ENCODE assay signal across 8 cellular contexts in the genomic region with DNA sequence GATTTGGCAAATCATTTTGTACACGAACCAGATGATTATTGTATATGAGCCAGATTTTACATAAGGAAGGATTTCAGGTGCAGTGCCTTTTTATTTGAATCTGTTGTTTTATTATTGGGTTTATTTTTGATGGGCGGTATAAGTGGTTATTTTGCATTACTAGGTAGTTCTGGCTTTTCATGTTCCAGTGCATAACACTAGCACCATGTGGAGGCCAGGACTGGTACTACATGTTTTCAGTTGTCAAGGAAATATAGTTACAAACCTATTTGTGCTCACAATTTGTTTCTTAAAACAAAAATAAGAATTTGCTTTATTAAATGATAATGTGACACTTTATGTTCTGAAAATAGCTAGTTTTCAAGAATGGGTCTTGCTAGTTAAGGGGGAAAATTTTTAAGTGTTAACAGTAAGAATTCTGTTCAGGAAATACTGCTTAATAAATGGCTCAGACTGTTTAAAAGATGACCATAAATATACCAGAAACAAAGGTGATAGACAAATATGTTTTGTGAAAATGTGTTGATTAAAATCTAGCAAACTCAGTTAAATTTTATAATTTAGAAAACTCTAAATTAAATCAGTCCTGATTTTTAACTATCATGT. TPM values are rescaled to one million over a fixed set of nuclear protein-coding genes. Genes with fewer than 3 reads are reported as not detected.
DNase-seq lines count a peak whose midpoint lies in the region; ATAC-seq, FAIRE-seq and TF ChIP-seq lines count a peak whose summit lies in the region.

No MANE protein-coding gene starts in this region.

- ATAC-seq in heart left ventricle (peak in 1 of 4 donors; percentile 41), Right ventricle myocardium superior (ENCODE audit: poor library complexity) (no peak), HG02798 (IDR thresholded peaks at IDR 0.05; ENCODE audit: poor library complexity, unreplicated experiment) (peak; percentile 81), GM12878 (peak; percentile 80), HepG2 (peak; percentile 81), GM19023 (IDR thresholded peaks at IDR 0.05; ENCODE audit: unreplicated experiment) (no peak), GM18873 (IDR thresholded peaks at IDR 0.05; ENCODE audit: low FRiP score, unreplicated experiment) (no peak)

- in situ Hi-C loops in GM12878 (cut with MboI) = loop anchor here (10.0 kb wide), 1 partner anchor 251 kb away; no protein-coding TSS in a partner anchor
- in situ Hi-C loops in HepG2 (cut with HindIII; ENCODE audit: extremely low pct_ligation_motif_present, low pct_unique_long_range_greater_than_20kb) = loop anchor here (10.0 kb wide), 1 partner anchor 251 kb away; no protein-coding TSS in a partner anchor

- H3K9me3 ChIP-seq in heart left ventricle (no peaks in the 10 kb centered on the region), GM12878 (replicated peaks; ENCODE audit: control insufficient read depth, insufficient read depth, low read length) (no peaks in the 10 kb centered on the region), HepG2 (ENCODE audit: low read length) (no peaks in the 10 kb centered on the region)

- SMC1A ChIA-PET in GM12878 (lab: Charles Lee; ENCODE audit: uncharacterized antibody, unreplicated experiment) = interaction anchor here (1.0 to 1.5 kb wide), 4 partner anchors 19 to 277 kb away, joined by 3 read pairs; no protein-coding TSS in a partner anchor

- TF ChIP-seq RAD21 in GM12878 (IDR thresholded peaks at IDR 0.05; ENCODE audit: insufficient read depth, low read depth, low read length) = peak; percentile 96
- TF ChIP-seq RAD21 in HepG2 (CRISPR knock-in tag; IDR thresholded peaks at IDR 0.05) = no peak

- H3K36me3 ChIP-seq in heart left ventricle (no peaks in the 10 kb centered on the region), GM12878 (ENCODE audit: control insufficient read depth in 2 of 2, insufficient read depth in 2 of 2, low read length in 1 of 2) (no peaks in the 10 kb centered on the region), HepG2 (replicated peaks in 1 of 2; ENCODE audit: control insufficient read depth in 1 of 2, insufficient read depth in 2 of 2, low read length in 2 of 2) (no peaks in the 10 kb centered on the region)

- no peak for DNase-seq in heart left ventricle
- no peak for DNase-seq in Right ventricle myocardium superior
- DNase-seq in NCI-H1694 treated with DMSO at 0.1 percent for 48 hours (lab: John Stamatoyannopoulos, UW) = peak; percentile 70
- DNase-seq in GM12878 (ENCODE audit: low read depth, low spot score) = peak; percentile 7
- DNase-seq in HepG2 (ENCODE audit: low spot score) = peak; percentile 26

- H3K27ac ChIP-seq in heart left ventricle (no peak overlapping the region), GM12878 (ENCODE audit: control insufficient read depth, insufficient read depth) (no peak overlapping the region), HepG2 (ENCODE audit: extremely low read length, insufficient read depth, low read length) (no peak overlapping the region)

- H4K20me1 ChIP-seq in GM12878 (ENCODE audit: control insufficient read depth, insufficient read depth) (no peaks in the 10 kb centered on the region), HepG2 (ENCODE audit: insufficient read depth, low read length) (no peaks in the 10 kb centered on the region)

- CTCF ChIA-PET in GM12878 (lab: Yijun Ruan, JAX) (interaction anchor here (0.7 to 1.4 kb wide), 9 partner anchors 17 to 847 kb away, joined by 3 to 14 read pairs (median 3); no protein-coding TSS in a partner anchor), HepG2 (lab: Yijun Ruan, JAX; ENCODE audit: low intra/inter-chr PET ratio, low total read pairs) (interaction anchor here (1.0 to 2.5 kb wide), 3 partner anchors 245 to 845 kb away, joined by 4 to 24 read pairs (median 4); no protein-coding TSS in a partner anchor)

- H2AFZ ChIP-seq in GM12878 (ENCODE audit: control insufficient read depth, low read depth, low read length) = no peak overlapping the region
- no peak overlapping the region for H2AFZ ChIP-seq in HepG2 (ENCODE audit: low read length)

- TF ChIP-seq CTCF in heart left ventricle (IDR thresholded peaks at IDR 0.05) = peak; percentile 38 to 69 (median 56)
- TF ChIP-seq CTCF in GM12878 (IDR thresholded peaks at IDR 0.05 in 2 of 3, conservative IDR thresholded peaks at IDR 0.05 in 1 of 3; ENCODE audit: control insufficient read depth in 2 of 3, extremely low read depth in 1 of 3, insufficient read depth in 1 of 3, low read depth in 3 of 3, low read length in 3 of 3) = peak; percentile 80 to 89 (median 82); a peak in 5 of 6 replicates
- TF ChIP-seq CTCF in HepG2 (CRISPR knock-in tag; IDR thresholded peaks at IDR 0.05) = peak; percentile 68

- TF ChIP-seq POLR2A in heart left ventricle (IDR thresholded peaks at IDR 0.05) (no peak), GM12878 (IDR thresholded peaks at IDR 0.05; ENCODE audit: low read depth, low read length) (no peak), HepG2 (IDR thresholded peaks at IDR 0.05; ENCODE audit: insufficient read depth in 1 of 2, low read depth in 2 of 2, low read length in 2 of 2) (no peak)

- RAD21 ChIA-PET in GM12878 (lab: Charles Lee; ENCODE audit: unreplicated experiment) = interaction anchor here (0.6 to 1.0 kb wide), 2 partner anchors 244 to 890 kb away, joined by 3 to 4 read pairs; no protein-coding TSS in a partner anchor

- H3K4me1 ChIP-seq in heart left ventricle (no peaks in the 10 kb centered on the region), GM12878 (ENCODE audit: control insufficient read depth, insufficient read depth, low read length) (no peaks in the 10 kb centered on the region), HepG2 (ENCODE audit: insufficient read depth, low read length) (no peaks in the 10 kb centered on the region)

- intact Hi-C loops in heart left ventricle (cut with DNase I) = loop anchor here in 9 of 10 donors (2.0 to 10.0 kb wide), 6 partner anchors 241 to 841 kb away; no protein-coding TSS in a partner anchor
- intact Hi-C loops in Right ventricle myocardium superior (cut with DNase I) = no loop called here
- intact Hi-C loops in GM12878 (cut with micrococcal nuclease; ENCODE audit: unreplicated experiment) = loop anchor here (1.0 to 10.0 kb wide), 2 partner anchors 245 to 841 kb away; no protein-coding TSS in a partner anchor
- intact Hi-C loops in HepG2 (cut with micrococcal nuclease; ENCODE audit: unreplicated experiment) = loop anchor here (1.0 to 10.0 kb wide), 2 partner anchors 245 to 651 kb away; no protein-coding TSS in a partner anchor

- H3K4me2 ChIP-seq in GM12878 (ENCODE audit: control insufficient read depth, insufficient read depth) (no peak overlapping the region), HepG2 (ENCODE audit: low read depth, low read length) (no peak overlapping the region)

- H3K27me3 ChIP-seq in heart left ventricle = no peaks in the 10 kb centered on the region
- no peaks in the 10 kb centered on the region; a peak in 1 of 4 replicates for H3K27me3 ChIP-seq in GM12878 (replicated peaks in 1 of 2; ENCODE audit: control insufficient read depth in 2 of 2, insufficient read depth in 2 of 2, low read length in 1 of 2)
- H3K27me3 ChIP-seq in HepG2 (ENCODE audit: control insufficient read depth in 1 of 2, insufficient read depth in 2 of 2, low read length in 2 of 2) = no peaks in the 10 kb centered on the region

- POLR2A ChIA-PET in GM12878 (lab: Charles Lee) = no interaction called here
- POLR2A ChIA-PET in HepG2 (lab: Yijun Ruan, JAX) = no interaction called here

- BruUV-seq in GM12878 (replicated peaks; lab: Mats Ljungman, UMichigan) (no TSS peak), HepG2 (replicated peaks; lab: Mats Ljungman, UMichigan) (no TSS peak)

- H3K4me3 ChIP-seq in heart left ventricle = no peak overlapping the region
- H3K4me3 ChIP-seq in GM12878 = no peak overlapping the region
- H3K4me3 ChIP-seq in HepG2 (replicated peaks in 1 of 3; ENCODE audit: insufficient read depth in 1 of 3, low read depth in 2 of 3, low read length in 3 of 3) = no peak overlapping the region

- TF ChIP-seq EP300 in GM12878 (IDR thresholded peaks at IDR 0.05; ENCODE audit: borderline replicate concordance in 1 of 2, control insufficient read depth in 1 of 2, low read depth in 2 of 2, low read length in 2 of 2) (no peak), HepG2 (IDR thresholded peaks at IDR 0.05; ENCODE audit: low read depth in 2 of 2, low read length in 2 of 2) (no peak), HepG2 (CRISPR knock-in tag; IDR thresholded peaks at IDR 0.05; ENCODE audit: borderline replicate concordance) (no peak)

- H3K9ac ChIP-seq in GM12878 (ENCODE audit: control insufficient read depth, insufficient read depth, low read length) (no peak overlapping the region), HepG2 (ENCODE audit: insufficient read depth, low read depth, low read length) (no peak overlapping the region)

- WGBS in heart left ventricle, 4 donors = 7 to 22% (median 17%) methylated on average over 2 of the region's 2 CpGs
- WGBS in GM12878 (ENCODE audit: insufficient coverage, insufficient replicate concordance, low lambda C conversion rate, missing lambda C conversion rate) = 2% methylated on average over 2 of the region's 2 CpGs
- 0% methylated on average over 2 of the region's 2 CpGs for WGBS in HepG2 (ENCODE audit: low lambda C conversion rate)

- H3K79me2 ChIP-seq in GM12878 (ENCODE audit: control insufficient read depth, insufficient read depth, low read length) (no peaks in the 10 kb centered on the region), HepG2 (ENCODE audit: insufficient read depth, low read length) (no peaks in the 10 kb centered on the region)

- FAIRE-seq in GM12878 (lab: Jason Lieb, UNC) (no peak), HepG2 (lab: Jason Lieb, UNC) (peak; percentile 69)

RNA-seq across cellular contexts. Expression of gene SEMA3E, which starts 7.1 kb away (rescaled TPM):
- 1 to 10 TPM in 2 of 9 donors, under 1 TPM in 5, not detected in 2; 0.04 to 1.2 (median 0.19) TPM for total RNA-seq in heart left ventricle
- polyA plus RNA-seq in heart left ventricle = under 1 TPM in 1 of 2 donors, not detected in 1; 0.08 TPM
- 0.27 TPM for total RNA-seq in Right ventricle myocardium superior
- total RNA-seq in GM12878 (2013; cell fraction: nucleolus; rRNA removed) = 0.44 and 0.73 TPM in 2 replicates
- 1.1 and 1.2 TPM in 2 replicates for total RNA-seq in GM12878 (2014; rRNA removed)
- total RNA-seq in GM12878 (2014; rRNA removed; fragmentation: Illumina TruSeq; extraction: Trizol) = 0.85 and 1.2 TPM in 2 replicates
- total RNA-seq in GM12878 (2021) = 1.4 and 2.0 TPM in 2 replicates
- not detected for polyA plus RNA-seq in GM12878 (2011; ENCODE audit: low read depth)
- polyA plus RNA-seq in GM12878 (2011; rRNA removed) = 0.07 and 0.08 TPM in 2 replicates
- 0.01 TPM in 1 of 2 replicates, not detected in the other for polyA plus RNA-seq in GM12878 (2011; cell fraction: cytosol; rRNA removed)
- polyA plus RNA-seq in GM12878 (2011; cell fraction: nucleus; rRNA removed) = 0.01 TPM in 1 of 2 replicates, not detected in the other
- not detected in 2 replicates for polyA plus RNA-seq in GM12878 (2012)
- polyA plus RNA-seq in GM12878 (2014; fragmentation: Illumina TruSeq; extraction: Trizol) = 0.72 and 1.0 TPM in 2 replicates
- polyA plus RNA-seq in GM12878 (2014; fragmentation: Nextera tagmentation; extraction: Ambion mirVana) = 1 to 10 TPM in 1 of 2 experiments, under 1 TPM in 1; 0.47 to 1.6 TPM
- 0.30 and 0.76 TPM in 2 replicates for polyA plus RNA-seq in GM12878 (2014; rRNA removed)
- polyA plus RNA-seq in GM12878 (2016; fragmentation: Nextera tagmentation; extraction: Ambion mirVana) = 1 to 10 TPM in 1 of 2 experiments, under 1 TPM in 1; 0.78 to 1.1 TPM
- polyA minus RNA-seq in GM12878 (2011; rRNA and poly(A)+ RNA removed) = 0.10 and 0.15 TPM in 2 replicates
- polyA minus RNA-seq in GM12878 (2011; cell fraction: cytosol; rRNA and poly(A)+ RNA removed) = not detected in 2 replicates
- polyA minus RNA-seq in GM12878 (2011; cell fraction: nucleus; rRNA and poly(A)+ RNA removed) = 0.36 and 0.57 TPM in 2 replicates
- total RNA-seq in HepG2 (2016; rRNA removed; fragmentation: Illumina TruSeq; extraction: Trizol) = not detected in 2 replicates
- total RNA-seq in HepG2 (2016; cell fraction: cytosol; rRNA removed; fragmentation: Illumina TruSeq; extraction: Trizol; ENCODE audit: low read depth) = not detected in 2 replicates
- not detected in 2 replicates for total RNA-seq in HepG2 (2016; cell fraction: insoluble cytoplasmic fraction; rRNA removed; fragmentation: Illumina TruSeq; extraction: Trizol)
- not detected in 2 replicates for total RNA-seq in HepG2 (2016; cell fraction: membrane; rRNA removed; fragmentation: Illumina TruSeq; extraction: Trizol)
- not detected in 2 replicates for total RNA-seq in HepG2 (2016; cell fraction: nucleus; rRNA removed; fragmentation: Illumina TruSeq; extraction: Trizol)
- polyA plus RNA-seq in HepG2 (2011; rRNA removed) = not detected in 2 replicates
- not detected in 2 replicates for polyA plus RNA-seq in HepG2 (2011; cell fraction: cytosol; rRNA removed)
- polyA plus RNA-seq in HepG2 (2011; cell fraction: nucleus; rRNA removed) = not detected in 2 replicates
- not detected in 2 replicates for polyA plus RNA-seq in HepG2 (2012)
- not detected in 2 replicates for polyA plus RNA-seq in HepG2 (2016; cell fraction: cytosol; fragmentation: Illumina TruSeq; extraction: Trizol; ENCODE audit: low read depth)
- not detected in 2 replicates for polyA plus RNA-seq in HepG2 (2016; cell fraction: insoluble cytoplasmic fraction; fragmentation: Illumina TruSeq; extraction: Trizol; ENCODE audit: low read depth)
- not detected in 2 replicates for polyA plus RNA-seq in HepG2 (2016; cell fraction: membrane; fragmentation: Illumina TruSeq; extraction: Trizol; ENCODE audit: low read depth)
- polyA plus RNA-seq in HepG2 (2016; cell fraction: nucleus; fragmentation: Illumina TruSeq; extraction: Trizol; ENCODE audit: insufficient read depth, low read depth) = not detected in 2 replicates
- polyA minus RNA-seq in HepG2 (2011; rRNA and poly(A)+ RNA removed; ENCODE audit: low replicate concordance) = not detected in 2 replicates
- not detected in 2 replicates for polyA minus RNA-seq in HepG2 (2011; cell fraction: cytosol; rRNA and poly(A)+ RNA removed)
- polyA minus RNA-seq in HepG2 (2011; cell fraction: nucleus; rRNA and poly(A)+ RNA removed) = not detected in 2 replicates

Comparison
In these comparisons a context has a peak if more than half of its experiments do, and no peak if none do; other contexts are left out.
1. ATAC-seq: peak in HG02798 (single experiment), GM12878 (single experiment) and HepG2 (single experiment); none in Right ventricle myocardium superior (single experiment), GM19023 (single experiment) and GM18873 (single experiment).
2. DNase-seq: peak in NCI-H1694 treated with DMSO at 0.1 percent for 48 hours (single experiment), GM12878 (single experiment) and HepG2 (single experiment); none in heart left ventricle (0 of 5) and Right ventricle myocardium superior (single experiment).
3. Peak in every context shown above with its lines, with median percentiles within 50 percentile points of each other: CTCF ChIP-seq.